Comparison of ENCODE assay signal across 22 cellular contexts in genomic region chr5:15074651-15075050, GRCh38.
DNase-seq lines count a peak whose midpoint lies in the region; ATAC-seq, FAIRE-seq and TF ChIP-seq lines count a peak whose summit lies in the region.
"Had no signal": no experiment of that assay in that cellular context is flagged by ENCODE, and none has a peak within 500 bp of the region (broad histone marks: within the 10 kb centered on the region; RNA-seq: fewer than 3 reads in every experiment).

No MANE protein-coding gene starts in this region.

- DNase-seq in AG08395 (ENCODE audit: low spot score) (peak; percentile 10), GM04503 (ENCODE audit: low read depth) (peak; percentile 1), NCI-H226 (peak; percentile 65), fibroblast of pulmonary artery (ENCODE audit: low read depth) (peak; percentile 12), activated T-cell treated with anti-CD3 and anti-CD28 coated beads for 4 hours (no peak), GM12892 (ENCODE audit: insufficient read length) (no peak)
- DNase-seq: BE2C, DMS53, KBM-7, NCI-H1092 treated with DMSO at 0.1 percent for 48 hours, NCI-H1436 treated with DMSO at 0.1 percent for 48 hours, NCI-H1930, NCI-H510A treated with DMSO at 0.1 percent for 48 hours, NCI-H748 treated with DMSO at 0.1 percent for 48 hours, PC-9, RPMI8226 had no signal

- no peak overlapping the region for H3K4me3 ChIP-seq in fibroblast of pulmonary artery (replicated peaks; ENCODE audit: low read depth, low read length)
- H3K4me3 ChIP-seq: PC-9 had no signal

- ATAC-seq in GM21717 (IDR thresholded peaks at IDR 0.05; ENCODE audit: unreplicated experiment) (no peak), esophagus mucosa (no peak)
- ATAC-seq: HepG2, SK-N-SH treated with all-trans-retinoic acid at 6 μM for 48 hours had no signal

- TF ChIP-seq POLR2A in GM12892 (IDR thresholded peaks at IDR 0.05; ENCODE audit: low read depth, low read length) = no peak

- no peak for FAIRE-seq in GM12892 (lab: Jason Lieb, UNC)
- FAIRE-seq: D721Med, GM12891, HepG2 had no signal

- no peak for TF ChIP-seq CTCF in fibroblast of pulmonary artery (IDR thresholded peaks at IDR 0.05; ENCODE audit: low read length, missing control alignments)

Comparison
In these comparisons a context has a peak if more than half of its experiments do, and no peak if none do; other contexts are left out.
1. DNase-seq: peak in AG08395 (single experiment), GM04503 (single experiment), NCI-H226 (single experiment) and fibroblast of pulmonary artery (single experiment); none in activated T-cell treated with anti-CD3 and anti-CD28 coated beads for 4 hours (single experiment) and GM12892 (single experiment).